Comparison of ENCODE assay signal across 18 cellular contexts in genomic region chr17:82601447-82602000, GRCh38. TPM values are rescaled to one million over a fixed set of nuclear protein-coding genes. Genes with fewer than 3 reads are reported as not detected.
A peak's percentile ranks its signal among the peaks of the same experiment; 100 is the strongest.
DNase-seq lines count a peak whose midpoint lies in the region; ATAC-seq and TF ChIP-seq lines count a peak whose summit lies in the region.
"Had no signal": no experiment of that assay in that cellular context is flagged by ENCODE, and none has a peak within 500 bp of the region (broad histone marks: within the 10 kb centered on the region; RNA-seq: fewer than 3 reads in every experiment).

No MANE protein-coding gene starts in this region.

- H3K9me3 ChIP-seq in right cardiac atrium (ENCODE audit: control insufficient read depth, low read length) (no peaks in the 10 kb centered on the region), Panc1 (ENCODE audit: control insufficient read depth, insufficient read depth, low read depth, low read length) (no peaks in the 10 kb centered on the region), uterus (no peaks in the 10 kb centered on the region)
- H3K9me3 ChIP-seq: HAP-1 had no signal

- TF ChIP-seq CTCF in Panc1 (IDR thresholded peaks at IDR 0.05): no peak
- TF ChIP-seq CTCF in endothelial cell (IDR thresholded peaks at IDR 0.05; ENCODE audit: unreplicated experiment): no peak
- no peak for TF ChIP-seq CTCF in uterus (IDR thresholded peaks at IDR 0.05)

- ATAC-seq in right cardiac atrium (no peak), Right ventricle myocardium superior (ENCODE audit: poor library complexity) (no peak), Panc1 (no peak)
- ATAC-seq in activated CD4-positive, alpha-beta T cell treated with anti-CD3 and anti-CD28 coated beads for 36 hours: no peak

- H3K27me3 ChIP-seq in right cardiac atrium (ENCODE audit: control insufficient read depth, insufficient read depth) (no peaks in the 10 kb centered on the region), Panc1 (ENCODE audit: control insufficient read depth, insufficient read depth, low read length) (no peaks in the 10 kb centered on the region), uterus (no peaks in the 10 kb centered on the region)

- peaks cover 23% of the 10 kb centered on the region for H3K4me1 Mint-ChIP-seq in endothelial cell (ENCODE audit: unreplicated experiment)
- peaks cover 10% of the 10 kb centered on the region for H3K4me1 Mint-ChIP-seq in activated CD4-positive, alpha-beta T cell treated with anti-CD3 and anti-CD28 coated beads for 36 hours

- 92% methylated on average over 24 of the region's 24 CpGs for WGBS in right cardiac atrium

- CTCF ChIA-PET in Panc1 (lab: Charles Lee): no interaction called here
- CTCF ChIA-PET in activated CD4-positive, alpha-beta T cell treated with anti-CD3 and anti-CD28 coated beads for 36 hours (lab: Charles Lee): no interaction called here

- H3K9me3 Mint-ChIP-seq in endothelial cell (ENCODE audit: unreplicated experiment): no peaks in the 10 kb centered on the region
- no peaks in the 10 kb centered on the region for H3K9me3 Mint-ChIP-seq in activated CD4-positive, alpha-beta T cell treated with anti-CD3 and anti-CD28 coated beads for 36 hours (ENCODE audit: low read depth)
- H3K9me3 Mint-ChIP-seq: CD14-positive monocyte had no signal

- peaks cover 15% of the 10 kb centered on the region for H3K27me3 Mint-ChIP-seq in endothelial cell (ENCODE audit: unreplicated experiment)
- H3K27me3 Mint-ChIP-seq in activated CD4-positive, alpha-beta T cell treated with anti-CD3 and anti-CD28 coated beads for 36 hours: no peaks in the 10 kb centered on the region

- H3K27ac Mint-ChIP-seq in endothelial cell (ENCODE audit: unreplicated experiment): peak overlapping the region; percentile 61
- H3K27ac Mint-ChIP-seq in activated CD4-positive, alpha-beta T cell treated with anti-CD3 and anti-CD28 coated beads for 36 hours: no peak overlapping the region

- DNase-seq in right cardiac atrium: peak in 2 of 3 donors; percentile 35 to 50
- DNase-seq in Right ventricle myocardium superior: no peak
- no peak for DNase-seq in Panc1 (ENCODE audit: low read depth, low spot score)
- DNase-seq in endothelial cell (ENCODE audit: low spot score): no peak
- DNase-seq in anterior cingulate cortex (lab: John Stamatoyannopoulos, UW): no peak
- DNase-seq in activated CD4-positive, alpha-beta T cell treated with anti-CD3 and anti-CD28 coated beads for 36 hours: no peak
- no peak for DNase-seq in cerebellar nuclear complex (lab: John Stamatoyannopoulos, UW)
- no peak for DNase-seq in uterus
- DNase-seq: AML-193, KG1, NCI-H1048, NCI-H1436 treated with DMSO at 0.1 percent for 48 hours, NCI-H2029 treated with DMSO at 0.1 percent for 48 hours, NCI-H510A, NCI-H82, SHP77 treated with DMSO at 0.1 percent for 48 hours had no signal

- BruUV-seq in Panc1 (replicated peaks; lab: Mats Ljungman, UMichigan): TSS peak; percentile 76

- peak overlapping the region; percentile 78 for H3K4me3 Mint-ChIP-seq in endothelial cell (ENCODE audit: unreplicated experiment)
- no peak overlapping the region for H3K4me3 Mint-ChIP-seq in activated CD4-positive, alpha-beta T cell treated with anti-CD3 and anti-CD28 coated beads for 36 hours
- H3K4me3 Mint-ChIP-seq: CD14-positive monocyte had no signal

- peaks cover 54% of the 10 kb centered on the region for H3K36me3 Mint-ChIP-seq in endothelial cell (ENCODE audit: low read depth, unreplicated experiment)
- peaks cover 44% of the 10 kb centered on the region for H3K36me3 Mint-ChIP-seq in activated CD4-positive, alpha-beta T cell treated with anti-CD3 and anti-CD28 coated beads for 36 hours (ENCODE audit: low read depth)

- no peak overlapping the region for H3K27ac ChIP-seq in right cardiac atrium (ENCODE audit: low read length)
- H3K27ac ChIP-seq in Panc1 (ENCODE audit: low read length): no peak overlapping the region
- no peak overlapping the region for H3K27ac ChIP-seq in uterus

- POLR2A ChIA-PET in Panc1 (lab: Charles Lee): no interaction called here
- POLR2A ChIA-PET in activated CD4-positive, alpha-beta T cell treated with anti-CD3 and anti-CD28 coated beads for 36 hours (lab: Charles Lee): no interaction called here

- TF ChIP-seq POLR2A in uterus (IDR thresholded peaks at IDR 0.05): no peak

- no peak overlapping the region for H3K4me3 ChIP-seq in right cardiac atrium (ENCODE audit: low read length)
- H3K4me3 ChIP-seq in Panc1 (ENCODE audit: low read depth in 2 of 2, low read length in 2 of 2): no peak overlapping the region
- no peak overlapping the region for H3K4me3 ChIP-seq in uterus
- H3K4me3 ChIP-seq: HAP-1 had no signal

- in situ Hi-C loops in Panc1 (cut with HindIII; ENCODE audit: low pct_unique_long_range_greater_than_20kb, low sequenced_read_pairs): no loop called here

- intact Hi-C loops in right cardiac atrium (cut with DNase I) (no loop called here), Right ventricle myocardium superior (cut with DNase I) (no loop called here), Panc1 (cut with micrococcal nuclease; ENCODE audit: unreplicated experiment) (no loop called here), uterus (cut with DNase I; ENCODE audit: low total_unique reads) (no loop called here)
- intact Hi-C loops in activated CD4-positive, alpha-beta T cell treated with anti-CD3 and anti-CD28 coated beads for 36 hours (cut with DNase I, micrococcal nuclease): no loop called here

- peaks cover 9% of the 10 kb centered on the region for H3K4me1 ChIP-seq in right cardiac atrium (ENCODE audit: control insufficient read depth, insufficient read depth, low read length)
- H3K4me1 ChIP-seq in Panc1 (ENCODE audit: control insufficient read depth, insufficient read depth, low read length): no peaks in the 10 kb centered on the region
- no peaks in the 10 kb centered on the region for H3K4me1 ChIP-seq in uterus
- H3K4me1 ChIP-seq: HAP-1 had no signal

- H3K36me3 ChIP-seq in Panc1 (ENCODE audit: control insufficient read depth, insufficient read depth, low read length) (peaks cover 18% of the 10 kb centered on the region), uterus (no peaks in the 10 kb centered on the region)

RNA-seq across cellular contexts. Expression of gene WDR45B, which starts 46.7 kb away (rescaled TPM):
- total RNA-seq in right cardiac atrium (10 to 100 TPM; 43.8 to 49.2 (median 45.8) TPM), Right ventricle myocardium superior (34.3 TPM), Panc1 (2021; ENCODE audit: unreplicated experiment) (132 TPM), endothelial cell (ENCODE audit: unreplicated experiment) (74.1 TPM), uterus (100 to 1,000 TPM in 1 of 4 donors, 10 to 100 TPM in 3; 56.5 to 111 (median 85.4) TPM)
- 37.0 TPM for polyA plus RNA-seq in right cardiac atrium
- polyA plus RNA-seq in Panc1 (2012; ENCODE audit: insufficient read length): 134 TPM
- 10 to 100 TPM; 74.1 to 74.8 TPM for total RNA-seq in activated CD4-positive, alpha-beta T cell treated with anti-CD3 and anti-CD28 coated beads for 36 hours

Comparison
In these comparisons a context has a peak if more than half of its experiments do, and no peak if none do; other contexts are left out.
1. DNase-seq: peak in right cardiac atrium (2 of 3); none in Right ventricle myocardium superior (single experiment), Panc1 (single experiment), endothelial cell (single experiment), anterior cingulate cortex (0 of 58), activated CD4-positive, alpha-beta T cell treated with anti-CD3 and anti-CD28 coated beads for 36 hours (single experiment), cerebellar nuclear complex (0 of 2) and uterus (0 of 2).